1 cellular context compared by ENCODE assay signal in the genomic region with DNA sequence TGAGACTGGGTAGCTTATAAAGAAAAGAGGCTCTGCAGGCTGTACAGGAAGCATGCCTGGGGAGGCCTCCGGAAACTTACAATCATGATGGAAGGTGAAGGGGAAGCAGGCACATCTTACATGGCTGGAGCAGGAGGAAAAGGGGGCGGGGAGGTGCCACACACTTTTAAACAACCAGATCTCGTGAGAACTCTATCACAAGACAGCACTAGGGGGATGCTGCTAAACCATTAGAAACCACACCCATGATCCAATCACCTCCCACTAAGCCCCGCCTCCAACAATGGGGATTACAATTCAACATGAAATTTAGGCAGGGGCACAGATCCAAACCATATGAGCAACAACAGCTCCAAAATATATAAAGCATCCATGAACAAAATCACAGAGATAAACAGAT.
TF ChIP-seq lines count a peak whose summit lies in the region.

No MANE protein-coding gene starts in this region.

TF ChIP-seq in GM23338, 12 proteins besides CTCF, POLR2A, EP300 and RAD21 (continued from another document):
- TF ChIP-seq, protein P1, sequence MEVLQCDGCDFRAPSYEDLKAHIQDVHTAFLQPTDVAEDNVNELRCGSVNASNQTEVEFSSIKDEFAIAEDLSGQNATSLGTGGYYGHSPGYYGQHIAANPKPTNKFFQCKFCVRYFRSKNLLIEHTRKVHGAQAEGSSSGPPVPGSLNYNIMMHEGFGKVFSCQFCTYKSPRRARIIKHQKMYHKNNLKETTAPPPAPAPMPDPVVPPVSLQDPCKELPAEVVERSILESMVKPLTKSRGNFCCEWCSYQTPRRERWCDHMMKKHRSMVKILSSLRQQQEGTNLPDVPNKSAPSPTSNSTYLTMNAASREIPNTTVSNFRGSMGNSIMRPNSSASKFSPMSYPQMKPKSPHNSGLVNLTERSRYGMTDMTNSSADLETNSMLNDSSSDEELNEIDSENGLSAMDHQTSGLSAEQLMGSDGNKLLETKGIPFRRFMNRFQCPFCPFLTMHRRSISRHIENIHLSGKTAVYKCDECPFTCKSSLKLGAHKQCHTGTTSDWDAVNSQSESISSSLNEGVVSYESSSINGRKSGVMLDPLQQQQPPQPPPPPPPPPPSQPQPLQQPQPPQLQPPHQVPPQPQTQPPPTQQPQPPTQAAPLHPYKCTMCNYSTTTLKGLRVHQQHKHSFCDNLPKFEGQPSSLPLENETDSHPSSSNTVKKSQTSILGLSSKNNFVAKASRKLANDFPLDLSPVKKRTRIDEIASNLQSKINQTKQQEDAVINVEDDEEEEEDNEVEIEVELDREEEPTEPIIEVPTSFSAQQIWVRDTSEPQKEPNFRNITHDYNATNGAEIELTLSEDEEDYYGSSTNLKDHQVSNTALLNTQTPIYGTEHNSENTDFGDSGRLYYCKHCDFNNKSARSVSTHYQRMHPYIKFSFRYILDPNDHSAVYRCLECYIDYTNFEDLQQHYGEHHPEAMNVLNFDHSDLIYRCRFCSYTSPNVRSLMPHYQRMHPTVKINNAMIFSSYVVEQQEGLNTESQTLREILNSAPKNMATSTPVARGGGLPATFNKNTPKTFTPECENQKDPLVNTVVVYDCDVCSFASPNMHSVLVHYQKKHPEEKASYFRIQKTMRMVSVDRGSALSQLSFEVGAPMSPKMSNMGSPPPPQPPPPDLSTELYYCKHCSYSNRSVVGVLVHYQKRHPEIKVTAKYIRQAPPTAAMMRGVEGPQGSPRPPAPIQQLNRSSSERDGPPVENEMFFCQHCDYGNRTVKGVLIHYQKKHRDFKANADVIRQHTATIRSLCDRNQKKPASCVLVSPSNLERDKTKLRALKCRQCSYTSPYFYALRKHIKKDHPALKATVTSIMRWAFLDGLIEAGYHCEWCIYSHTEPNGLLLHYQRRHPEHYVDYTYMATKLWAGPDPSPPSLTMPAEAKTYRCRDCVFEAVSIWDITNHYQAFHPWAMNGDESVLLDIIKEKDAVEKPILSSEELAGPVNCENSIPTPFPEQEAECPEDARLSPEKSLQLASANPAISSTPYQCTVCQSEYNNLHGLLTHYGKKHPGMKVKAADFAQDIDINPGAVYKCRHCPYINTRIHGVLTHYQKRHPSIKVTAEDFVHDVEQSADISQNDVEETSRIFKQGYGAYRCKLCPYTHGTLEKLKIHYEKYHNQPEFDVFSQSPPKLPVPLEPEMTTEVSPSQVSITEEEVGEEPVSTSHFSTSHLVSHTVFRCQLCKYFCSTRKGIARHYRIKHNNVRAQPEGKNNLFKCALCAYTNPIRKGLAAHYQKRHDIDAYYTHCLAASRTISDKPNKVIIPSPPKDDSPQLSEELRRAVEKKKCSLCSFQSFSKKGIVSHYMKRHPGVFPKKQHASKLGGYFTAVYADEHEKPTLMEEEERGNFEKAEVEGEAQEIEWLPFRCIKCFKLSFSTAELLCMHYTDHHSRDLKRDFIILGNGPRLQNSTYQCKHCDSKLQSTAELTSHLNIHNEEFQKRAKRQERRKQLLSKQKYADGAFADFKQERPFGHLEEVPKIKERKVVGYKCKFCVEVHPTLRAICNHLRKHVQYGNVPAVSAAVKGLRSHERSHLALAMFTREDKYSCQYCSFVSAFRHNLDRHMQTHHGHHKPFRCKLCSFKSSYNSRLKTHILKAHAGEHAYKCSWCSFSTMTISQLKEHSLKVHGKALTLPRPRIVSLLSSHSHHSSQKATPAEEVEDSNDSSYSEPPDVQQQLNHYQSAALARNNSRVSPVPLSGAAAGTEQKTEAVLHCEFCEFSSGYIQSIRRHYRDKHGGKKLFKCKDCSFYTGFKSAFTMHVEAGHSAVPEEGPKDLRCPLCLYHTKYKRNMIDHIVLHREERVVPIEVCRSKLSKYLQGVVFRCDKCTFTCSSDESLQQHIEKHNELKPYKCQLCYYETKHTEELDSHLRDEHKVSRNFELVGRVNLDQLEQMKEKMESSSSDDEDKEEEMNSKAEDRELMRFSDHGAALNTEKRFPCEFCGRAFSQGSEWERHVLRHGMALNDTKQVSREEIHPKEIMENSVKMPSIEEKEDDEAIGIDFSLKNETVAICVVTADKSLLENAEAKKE (CRISPR knock-in tag; IDR thresholded peaks at IDR 0.05) = no peak
- TF ChIP-seq JUNB (IDR thresholded peaks at IDR 0.05; ENCODE audit: unreplicated experiment) (no peak), EZH2phosphoT487 (IDR thresholded peaks at IDR 0.05; ENCODE audit: unreplicated experiment) (no peak), NANOG (IDR thresholded peaks at IDR 0.05; ENCODE audit: borderline replicate concordance) (no peak), STAT1 (IDR thresholded peaks at IDR 0.05; ENCODE audit: unreplicated experiment) (no peak), CREB1 (CRISPR knock-in tag; IDR thresholded peaks at IDR 0.05; ENCODE audit: low read depth) (no peak), POLR2AphosphoS5 (IDR thresholded peaks at IDR 0.05; ENCODE audit: low read depth) (no peak), ZNF331 (CRISPR knock-in tag; IDR thresholded peaks at IDR 0.05; ENCODE audit: low read depth) (no peak)
- TF ChIP-seq, protein P2, sequence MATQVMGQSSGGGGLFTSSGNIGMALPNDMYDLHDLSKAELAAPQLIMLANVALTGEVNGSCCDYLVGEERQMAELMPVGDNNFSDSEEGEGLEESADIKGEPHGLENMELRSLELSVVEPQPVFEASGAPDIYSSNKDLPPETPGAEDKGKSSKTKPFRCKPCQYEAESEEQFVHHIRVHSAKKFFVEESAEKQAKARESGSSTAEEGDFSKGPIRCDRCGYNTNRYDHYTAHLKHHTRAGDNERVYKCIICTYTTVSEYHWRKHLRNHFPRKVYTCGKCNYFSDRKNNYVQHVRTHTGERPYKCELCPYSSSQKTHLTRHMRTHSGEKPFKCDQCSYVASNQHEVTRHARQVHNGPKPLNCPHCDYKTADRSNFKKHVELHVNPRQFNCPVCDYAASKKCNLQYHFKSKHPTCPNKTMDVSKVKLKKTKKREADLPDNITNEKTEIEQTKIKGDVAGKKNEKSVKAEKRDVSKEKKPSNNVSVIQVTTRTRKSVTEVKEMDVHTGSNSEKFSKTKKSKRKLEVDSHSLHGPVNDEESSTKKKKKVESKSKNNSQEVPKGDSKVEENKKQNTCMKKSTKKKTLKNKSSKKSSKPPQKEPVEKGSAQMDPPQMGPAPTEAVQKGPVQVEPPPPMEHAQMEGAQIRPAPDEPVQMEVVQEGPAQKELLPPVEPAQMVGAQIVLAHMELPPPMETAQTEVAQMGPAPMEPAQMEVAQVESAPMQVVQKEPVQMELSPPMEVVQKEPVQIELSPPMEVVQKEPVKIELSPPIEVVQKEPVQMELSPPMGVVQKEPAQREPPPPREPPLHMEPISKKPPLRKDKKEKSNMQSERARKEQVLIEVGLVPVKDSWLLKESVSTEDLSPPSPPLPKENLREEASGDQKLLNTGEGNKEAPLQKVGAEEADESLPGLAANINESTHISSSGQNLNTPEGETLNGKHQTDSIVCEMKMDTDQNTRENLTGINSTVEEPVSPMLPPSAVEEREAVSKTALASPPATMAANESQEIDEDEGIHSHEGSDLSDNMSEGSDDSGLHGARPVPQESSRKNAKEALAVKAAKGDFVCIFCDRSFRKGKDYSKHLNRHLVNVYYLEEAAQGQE (IDR thresholded peaks at IDR 0.05; ENCODE audit: unreplicated experiment) = no peak
